ENCODE assay signal across 1 cellular context in the genomic region with DNA sequence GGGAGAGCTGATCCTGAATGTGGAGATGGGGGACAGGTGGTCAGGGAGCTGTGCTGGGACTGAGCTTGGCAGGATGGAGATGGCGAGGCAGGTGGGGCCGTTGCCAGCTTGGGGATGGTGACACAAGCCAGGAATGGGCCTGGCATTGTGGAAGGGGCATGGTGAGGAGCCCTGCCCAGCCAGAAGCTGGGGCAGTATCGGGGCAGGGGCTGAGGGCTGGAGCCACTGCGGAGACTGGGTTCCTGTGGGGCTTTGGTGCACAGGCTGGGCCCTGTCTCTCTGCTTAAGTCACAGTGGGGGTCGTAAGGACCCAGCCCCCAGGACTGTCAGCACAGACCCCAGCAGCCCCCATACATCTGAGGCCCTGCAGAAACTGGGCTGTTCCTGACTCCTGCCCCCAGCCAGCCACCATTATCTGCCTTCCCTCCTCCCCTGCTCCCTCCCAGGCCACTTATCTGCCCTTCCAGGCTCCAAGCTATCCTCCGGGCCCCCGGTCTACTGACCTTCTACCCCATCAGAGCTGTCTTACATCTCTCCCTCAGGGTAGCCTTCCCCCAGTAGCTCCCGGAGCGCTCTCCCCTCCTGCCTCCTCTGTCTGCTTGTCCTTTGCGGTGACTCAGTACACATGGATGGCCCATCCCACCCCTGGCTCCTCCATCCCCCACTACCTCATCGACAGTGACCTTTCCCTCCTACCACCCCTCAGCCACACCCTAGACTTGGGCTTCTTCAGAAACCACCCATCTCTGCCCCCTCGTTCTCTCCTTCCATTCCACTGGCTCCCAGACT.
A peak's percentile ranks its signal among the peaks of the same experiment; 100 is the strongest.
TF ChIP-seq lines count a peak whose summit lies in the region.

No MANE protein-coding gene starts in this region.

TF ChIP-seq in K562, 482 proteins besides CTCF, POLR2A, EP300 and RAD21 (continued from another document):
- TF ChIP-seq ZBTB49 (CRISPR knock-in tag; IDR thresholded peaks at IDR 0.05; ENCODE audit: borderline replicate concordance) = no peak
- TF ChIP-seq CBX1 (IDR thresholded peaks at IDR 0.05; ENCODE audit: low read depth) = no peak
- TF ChIP-seq, protein P1, sequence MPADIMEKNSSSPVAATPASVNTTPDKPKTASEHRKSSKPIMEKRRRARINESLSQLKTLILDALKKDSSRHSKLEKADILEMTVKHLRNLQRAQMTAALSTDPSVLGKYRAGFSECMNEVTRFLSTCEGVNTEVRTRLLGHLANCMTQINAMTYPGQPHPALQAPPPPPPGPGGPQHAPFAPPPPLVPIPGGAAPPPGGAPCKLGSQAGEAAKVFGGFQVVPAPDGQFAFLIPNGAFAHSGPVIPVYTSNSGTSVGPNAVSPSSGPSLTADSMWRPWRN (IDR thresholded peaks at IDR 0.05; ENCODE audit: low read depth) = no peak
- TF ChIP-seq, protein P2, sequence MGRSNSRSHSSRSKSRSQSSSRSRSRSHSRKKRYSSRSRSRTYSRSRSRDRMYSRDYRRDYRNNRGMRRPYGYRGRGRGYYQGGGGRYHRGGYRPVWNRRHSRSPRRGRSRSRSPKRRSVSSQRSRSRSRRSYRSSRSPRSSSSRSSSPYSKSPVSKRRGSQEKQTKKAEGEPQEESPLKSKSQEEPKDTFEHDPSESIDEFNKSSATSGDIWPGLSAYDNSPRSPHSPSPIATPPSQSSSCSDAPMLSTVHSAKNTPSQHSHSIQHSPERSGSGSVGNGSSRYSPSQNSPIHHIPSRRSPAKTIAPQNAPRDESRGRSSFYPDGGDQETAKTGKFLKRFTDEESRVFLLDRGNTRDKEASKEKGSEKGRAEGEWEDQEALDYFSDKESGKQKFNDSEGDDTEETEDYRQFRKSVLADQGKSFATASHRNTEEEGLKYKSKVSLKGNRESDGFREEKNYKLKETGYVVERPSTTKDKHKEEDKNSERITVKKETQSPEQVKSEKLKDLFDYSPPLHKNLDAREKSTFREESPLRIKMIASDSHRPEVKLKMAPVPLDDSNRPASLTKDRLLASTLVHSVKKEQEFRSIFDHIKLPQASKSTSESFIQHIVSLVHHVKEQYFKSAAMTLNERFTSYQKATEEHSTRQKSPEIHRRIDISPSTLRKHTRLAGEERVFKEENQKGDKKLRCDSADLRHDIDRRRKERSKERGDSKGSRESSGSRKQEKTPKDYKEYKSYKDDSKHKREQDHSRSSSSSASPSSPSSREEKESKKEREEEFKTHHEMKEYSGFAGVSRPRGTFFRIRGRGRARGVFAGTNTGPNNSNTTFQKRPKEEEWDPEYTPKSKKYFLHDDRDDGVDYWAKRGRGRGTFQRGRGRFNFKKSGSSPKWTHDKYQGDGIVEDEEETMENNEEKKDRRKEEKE (IDR thresholded peaks at IDR 0.05; ENCODE audit: borderline replicate concordance in 1 of 2, control insufficient read depth in 1 of 2, low read depth in 2 of 2, low read length in 1 of 2) = 0 out of 4 replicates have a peak, but pooled peaks of 1 of the 2 experiments have one; percentile 67
- no peak for TF ChIP-seq NCOA2 (IDR thresholded peaks at IDR 0.05; ENCODE audit: partially characterized antibody in 2 of 2)
- peak; percentile 43; the same call in 1 of the 2 replicates for TF ChIP-seq FOXM1 (IDR thresholded peaks at IDR 0.05; ENCODE audit: low read depth)
- no peak for TF ChIP-seq FOXM1 (CRISPR knock-in tag; IDR thresholded peaks at IDR 0.05; ENCODE audit: low read depth)
- peak in 1 of 2 experiments; percentile 86; a peak in 2 of 4 replicates for TF ChIP-seq FOXA3 (CRISPR knock-in tag; conservative IDR thresholded peaks at IDR 0.05 in 1 of 2, IDR thresholded peaks at IDR 0.05 in 1 of 2)
- TF ChIP-seq, protein P3, sequence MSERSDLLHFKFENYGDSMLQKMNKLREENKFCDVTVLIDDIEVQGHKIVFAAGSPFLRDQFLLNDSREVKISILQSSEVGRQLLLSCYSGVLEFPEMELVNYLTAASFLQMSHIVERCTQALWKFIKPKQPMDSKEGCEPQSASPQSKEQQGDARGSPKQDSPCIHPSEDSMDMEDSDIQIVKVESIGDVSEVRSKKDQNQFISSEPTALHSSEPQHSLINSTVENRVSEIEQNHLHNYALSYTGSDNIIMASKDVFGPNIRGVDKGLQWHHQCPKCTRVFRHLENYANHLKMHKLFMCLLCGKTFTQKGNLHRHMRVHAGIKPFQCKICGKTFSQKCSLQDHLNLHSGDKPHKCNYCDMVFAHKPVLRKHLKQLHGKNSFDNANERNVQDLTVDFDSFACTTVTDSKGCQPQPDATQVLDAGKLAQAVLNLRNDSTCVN (CRISPR knock-in tag; IDR thresholded peaks at IDR 0.05) = no peak
- no peak for TF ChIP-seq NFXL1 (CRISPR knock-in tag; IDR thresholded peaks at IDR 0.05)
- TF ChIP-seq MCM2 (IDR thresholded peaks at IDR 0.05; ENCODE audit: low read depth) = no peak
- no peak for TF ChIP-seq HMG20A (CRISPR knock-in tag; conservative IDR thresholded peaks at IDR 0.05)
- TF ChIP-seq SIX5 (IDR thresholded peaks at IDR 0.05; ENCODE audit: borderline replicate concordance in 1 of 2, insufficient read depth in 1 of 2, low read depth in 1 of 2, low read length in 2 of 2) = no peak
- TF ChIP-seq, protein P4, sequence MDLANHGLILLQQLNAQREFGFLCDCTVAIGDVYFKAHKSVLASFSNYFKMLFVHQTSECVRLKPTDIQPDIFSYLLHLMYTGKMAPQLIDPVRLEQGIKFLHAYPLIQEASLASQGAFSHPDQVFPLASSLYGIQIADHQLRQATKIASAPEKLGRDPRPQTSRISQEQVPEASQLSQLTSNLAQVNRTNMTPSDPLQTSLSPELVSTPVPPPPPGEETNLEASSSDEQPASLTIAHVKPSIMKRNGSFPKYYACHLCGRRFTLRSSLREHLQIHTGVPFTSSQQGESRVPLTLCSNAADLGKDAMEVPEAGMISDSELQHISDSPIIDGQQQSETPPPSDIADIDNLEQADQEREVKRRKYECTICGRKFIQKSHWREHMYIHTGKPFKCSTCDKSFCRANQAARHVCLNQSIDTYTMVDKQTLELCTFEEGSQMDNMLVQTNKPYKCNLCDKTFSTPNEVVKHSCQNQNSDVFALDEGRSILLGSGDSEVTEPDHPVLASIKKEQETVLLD (IDR thresholded peaks at IDR 0.05) = no peak; the same call in 1 of the 2 replicates
- TF ChIP-seq ZNF146 (CRISPR knock-in tag; IDR thresholded peaks at IDR 0.05; ENCODE audit: unreplicated experiment) = no peak
- TF ChIP-seq THRB (CRISPR knock-in tag; conservative IDR thresholded peaks at IDR 0.05) = no peak
- no peak for TF ChIP-seq ZNF384 (IDR thresholded peaks at IDR 0.05; ENCODE audit: low read depth, low read length)
- TF ChIP-seq RUNX1 (IDR thresholded peaks at IDR 0.05; ENCODE audit: low read depth) = no peak
- TF ChIP-seq ARNT (IDR thresholded peaks at IDR 0.05) = peak in 1 of 2 experiments; percentile 17; a peak in 2 of 4 replicates
- peak; percentile 59; the same call in 1 of the 2 replicates for TF ChIP-seq CC2D1A (IDR thresholded peaks at IDR 0.05)
- no peak for TF ChIP-seq ZNF224 (CRISPR knock-in tag; IDR thresholded peaks at IDR 0.05)
- TF ChIP-seq, protein P5, sequence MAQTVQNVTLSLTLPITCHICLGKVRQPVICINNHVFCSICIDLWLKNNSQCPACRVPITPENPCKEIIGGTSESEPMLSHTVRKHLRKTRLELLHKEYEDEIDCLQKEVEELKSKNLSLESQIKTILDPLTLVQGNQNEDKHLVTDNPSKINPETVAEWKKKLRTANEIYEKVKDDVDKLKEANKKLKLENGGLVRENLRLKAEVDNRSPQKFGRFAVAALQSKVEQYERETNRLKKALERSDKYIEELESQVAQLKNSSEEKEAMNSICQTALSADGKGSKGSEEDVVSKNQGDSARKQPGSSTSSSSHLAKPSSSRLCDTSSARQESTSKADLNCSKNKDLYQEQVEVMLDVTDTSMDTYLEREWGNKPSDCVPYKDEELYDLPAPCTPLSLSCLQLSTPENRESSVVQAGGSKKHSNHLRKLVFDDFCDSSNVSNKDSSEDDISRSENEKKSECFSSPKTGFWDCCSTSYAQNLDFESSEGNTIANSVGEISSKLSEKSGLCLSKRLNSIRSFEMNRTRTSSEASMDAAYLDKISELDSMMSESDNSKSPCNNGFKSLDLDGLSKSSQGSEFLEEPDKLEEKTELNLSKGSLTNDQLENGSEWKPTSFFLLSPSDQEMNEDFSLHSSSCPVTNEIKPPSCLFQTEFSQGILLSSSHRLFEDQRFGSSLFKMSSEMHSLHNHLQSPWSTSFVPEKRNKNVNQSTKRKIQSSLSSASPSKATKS (CRISPR knock-in tag; IDR thresholded peaks at IDR 0.05) = no peak
- no peak for TF ChIP-seq MECOM (CRISPR knock-in tag; IDR thresholded peaks at IDR 0.05)
- TF ChIP-seq TOE1 (IDR thresholded peaks at IDR 0.05; ENCODE audit: borderline replicate concordance) = peak; percentile 28; the same call in 1 of the 2 replicates
- TF ChIP-seq TOE1 (CRISPR knock-in tag; IDR thresholded peaks at IDR 0.05; ENCODE audit: borderline replicate concordance, low read depth) = no peak
- 0 out of 2 replicates have a peak, but pooled peaks have one; percentile 35 for TF ChIP-seq SOX6 (IDR thresholded peaks at IDR 0.05)
